Comparison of ENCODE assay signal across 12 cellular contexts in the genomic region with DNA sequence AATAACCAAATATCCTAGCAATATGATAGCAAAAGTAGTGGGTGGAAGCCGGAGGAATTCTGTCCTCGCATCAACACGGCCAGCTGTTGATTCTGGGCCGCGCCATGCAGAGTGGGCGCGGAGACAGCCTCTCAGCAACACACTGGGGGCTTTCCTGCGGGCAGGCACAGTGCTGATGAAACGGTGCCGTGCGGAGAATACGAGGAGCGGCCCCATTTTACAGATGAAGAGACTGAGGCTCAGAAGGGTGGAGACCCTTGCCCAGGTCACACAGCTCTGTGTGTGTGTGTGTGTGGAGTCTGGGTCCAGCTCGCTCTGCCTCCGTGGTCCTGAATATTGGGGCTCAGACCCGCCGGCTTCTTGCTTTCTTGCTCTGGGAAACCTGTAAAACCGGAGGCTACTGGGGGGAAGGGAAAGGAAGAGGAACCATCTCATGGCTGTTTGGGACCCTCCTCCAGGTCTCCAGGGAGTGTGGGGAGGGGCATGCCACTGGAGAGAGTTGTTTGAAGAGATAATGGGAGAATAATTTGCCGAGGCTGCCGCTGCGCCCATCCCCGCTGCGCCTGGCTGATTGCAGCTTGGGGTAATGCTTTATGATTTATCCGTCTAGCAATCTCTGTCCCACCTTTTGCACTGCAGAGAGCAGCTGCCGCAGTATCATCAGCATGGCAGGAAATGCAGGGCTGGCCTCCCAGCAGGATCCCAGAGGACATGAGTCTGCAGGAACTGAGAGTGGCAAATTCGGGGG. TPM values are rescaled to one million over a fixed set of nuclear protein-coding genes. Genes with fewer than 3 reads are reported as not detected.
A peak's percentile ranks its signal among the peaks of the same experiment; 100 is the strongest.
DNase-seq lines count a peak whose midpoint lies in the region; TF ChIP-seq lines count a peak whose summit lies in the region.
"Had no signal": no experiment of that assay in that cellular context is flagged by ENCODE, and none has a peak within 500 bp of the region (broad histone marks: within the 10 kb centered on the region; RNA-seq: fewer than 3 reads in every experiment).

No MANE protein-coding gene starts in this region.

- no peaks in the 10 kb centered on the region for H3F3A ChIP-seq in neural cell (ENCODE audit: insufficient read depth, low read length, poor library complexity, severe bottlenecking)
- H3F3A ChIP-seq in MM.1S (ENCODE audit: insufficient read depth, low read length), result no peaks in the 10 kb centered on the region

- peak; percentile 20 for TF ChIP-seq RAD21 in neural cell (conservative IDR thresholded peaks at IDR 0.05)

- peak overlapping the region in 1 of 5 experiments; percentile 2 for H3K4me3 Mint-ChIP-seq in brain
- H3K4me3 Mint-ChIP-seq in Calu3 (ENCODE audit: low read depth, unreplicated experiment), result no peak overlapping the region

- WGBS in ovary, 3 donors, result 36 to 65% (median 46%) methylated on average over 26 of the region's 26 CpGs

- H4K20me1 ChIP-seq in BLaER1, result peaks cover 71% of the 10 kb centered on the region
- H4K20me1 ChIP-seq in neural cell (ENCODE audit: insufficient read depth), result no peaks in the 10 kb centered on the region
- no peaks in the 10 kb centered on the region for H4K20me1 ChIP-seq in MM.1S (ENCODE audit: insufficient read depth, low read length)

- H3K4me1 ChIP-seq in BLaER1 (peaks cover 56% of the 10 kb centered on the region), MM.1S (ENCODE audit: low read length) (no peaks in the 10 kb centered on the region), ovary (ENCODE audit: insufficient read depth) (peaks cover 10% of the 10 kb centered on the region)

- no peak for TF ChIP-seq CTCF in brain (conservative IDR thresholded peaks at IDR 0.05)
- no peak for TF ChIP-seq CTCF in neural cell (IDR thresholded peaks at IDR 0.05; ENCODE audit: poor library complexity, severe bottlenecking)
- no peak for TF ChIP-seq CTCF in MM.1S (IDR thresholded peaks at IDR 0.05; ENCODE audit: low read length)
- TF ChIP-seq CTCF in ovary (IDR thresholded peaks at IDR 0.05), result no peak
- no peak for TF ChIP-seq CTCF in Calu3 (IDR thresholded peaks at IDR 0.05; ENCODE audit: unreplicated experiment)

- H3K36me3 ChIP-seq in BLaER1, result peaks cover 4% of the 10 kb centered on the region; the same call in 1 of the 2 replicates
- H3K36me3 ChIP-seq in neural cell (ENCODE audit: insufficient read depth, low read length), result no peaks in the 10 kb centered on the region
- H3K36me3 ChIP-seq in MM.1S (replicated peaks; ENCODE audit: insufficient read depth, low read length), result no peaks in the 10 kb centered on the region
- no peaks in the 10 kb centered on the region for H3K36me3 ChIP-seq in ovary
- H3K36me3 ChIP-seq: neutrophil had no signal

- no peaks in the 10 kb centered on the region for H3K9me3 ChIP-seq in BLaER1
- H3K9me3 ChIP-seq in neural cell (ENCODE audit: low read length), result no peaks in the 10 kb centered on the region
- H3K9me3 ChIP-seq in MM.1S (replicated peaks; ENCODE audit: insufficient read depth, low read length), result no peaks in the 10 kb centered on the region
- no peaks in the 10 kb centered on the region for H3K9me3 ChIP-seq in ovary
- H3K9me3 ChIP-seq: neutrophil had no signal

- H3K4me1 Mint-ChIP-seq in brain (peaks cover 35% of the 10 kb centered on the region), Calu3 (ENCODE audit: low read depth, unreplicated experiment) (no peaks in the 10 kb centered on the region)

- H3K79me2 ChIP-seq in neural cell (replicated peaks; ENCODE audit: insufficient read depth, low read length) (no peaks in the 10 kb centered on the region), MM.1S (ENCODE audit: low read length) (no peaks in the 10 kb centered on the region)

- DNase-seq in NCI-H1694 treated with DMSO at 0.1 percent for 48 hours (lab: John Stamatoyannopoulos, UW), result peak; percentile 22
- DNase-seq in islet precursor cell, result no peak
- no peak for DNase-seq in MM.1S
- no peak for DNase-seq in ovary
- DNase-seq in Calu3, result no peak
- DNase-seq: left colon; NK-92 treated with Interleukin-12 subunit alpha and Interleukin-12 subunit beta, amount 100 ng/mL, for 24 hours had no signal

- no peaks in the 10 kb centered on the region for H3K9me2 ChIP-seq in neural cell (ENCODE audit: insufficient read depth, low read length)
- H3K9me2 ChIP-seq in MM.1S (replicated peaks; ENCODE audit: insufficient read depth, low read length), result no peaks in the 10 kb centered on the region

- no peak for TF ChIP-seq POLR2A in ovary (IDR thresholded peaks at IDR 0.05)

- H3K9ac ChIP-seq in BLaER1, result peak overlapping the region; percentile 4; the same call in 1 of the 2 replicates
- peak overlapping the region; percentile 44 for H3K9ac ChIP-seq in neural cell (ENCODE audit: low read length)
- H3K9ac ChIP-seq in MM.1S (ENCODE audit: low read length), result no peak overlapping the region

- H3K36me3 Mint-ChIP-seq in brain, result peaks cover 22% of the 10 kb centered on the region
- no peaks in the 10 kb centered on the region for H3K36me3 Mint-ChIP-seq in Calu3 (ENCODE audit: insufficient read depth, unreplicated experiment)

- H2AFZ ChIP-seq in neural cell (ENCODE audit: low read depth, low read length) (no peak overlapping the region), MM.1S (ENCODE audit: low read length) (no peak overlapping the region)

- H3K27me3 Mint-ChIP-seq in brain, result peaks cover 3% of the 10 kb centered on the region
- H3K27me3 Mint-ChIP-seq in Calu3 (ENCODE audit: unreplicated experiment), result no peaks in the 10 kb centered on the region

- intact Hi-C loops in ovary (cut with DNase I) (no loop called here), Calu3 (cut with micrococcal nuclease; ENCODE audit: unreplicated experiment) (no loop called here)

- H3K27me3 ChIP-seq in BLaER1, result no peaks in the 10 kb centered on the region
- H3K27me3 ChIP-seq in neural cell (ENCODE audit: insufficient read depth, low read depth, low read length), result no peaks in the 10 kb centered on the region
- peaks cover 93% of the 10 kb centered on the region for H3K27me3 ChIP-seq in MM.1S (replicated peaks; ENCODE audit: insufficient read depth, low read length)
- no peaks in the 10 kb centered on the region for H3K27me3 ChIP-seq in ovary

- BruUV-seq in Calu3 (replicated peaks; lab: Mats Ljungman, UMichigan), result no TSS peak

- H3K4me2 ChIP-seq in BLaER1 (peak overlapping the region; percentile 79), neural cell (ENCODE audit: low read length) (no peak overlapping the region), MM.1S (ENCODE audit: low read depth, low read length) (no peak overlapping the region)

- H3K9me3 Mint-ChIP-seq in brain, result peaks cover 0 to 2% (median 0%) of the 10 kb centered on the region in 5 experiments
- no peaks in the 10 kb centered on the region for H3K9me3 Mint-ChIP-seq in Calu3 (ENCODE audit: low read depth, unreplicated experiment)

- H3K27ac ChIP-seq in BLaER1 (peak overlapping the region; percentile 41; the same call in 1 of the 2 replicates), neural cell (ENCODE audit: low read length) (peak overlapping the region; percentile 52), MM.1S (ENCODE audit: low read length) (no peak overlapping the region), ovary (no peak overlapping the region)
- H3K27ac ChIP-seq: neutrophil had no signal

- CTCF ChIA-PET in Calu3 (lab: Charles Lee), result interaction anchor here (0.8 kb wide), 1 partner anchor 11 kb away, joined by 3 read pairs; no protein-coding TSS in a partner anchor

- TF ChIP-seq EP300 in neural cell (conservative IDR thresholded peaks at IDR 0.05; ENCODE audit: poor library complexity, severe bottlenecking) (peak; percentile 60), ovary (IDR thresholded peaks at IDR 0.05) (no peak)

- H3K27ac Mint-ChIP-seq in brain (peak overlapping the region; percentile 33 to 89 (median 85)), Calu3 (ENCODE audit: unreplicated experiment) (no peak overlapping the region)

- H3K4me3 ChIP-seq in BLaER1, result no peak overlapping the region
- H3K4me3 ChIP-seq in neural cell (ENCODE audit: low read length), result peak overlapping the region; percentile 38
- no peak overlapping the region for H3K4me3 ChIP-seq in MM.1S (ENCODE audit: low read length)
- no peak overlapping the region for H3K4me3 ChIP-seq in ovary

TF ChIP-seq in neural cell, 6 proteins besides CTCF, POLR2A, EP300 and RAD21:
- TF ChIP-seq POLR2AphosphoS5 (IDR thresholded peaks at IDR 0.05) (peak; percentile 69), SMC3 (conservative IDR thresholded peaks at IDR 0.05; ENCODE audit: poor library complexity) (peak; percentile 11), REST (IDR thresholded peaks at IDR 0.05; ENCODE audit: borderline replicate concordance) (no peak)

RNA-seq across cellular contexts. Expression of gene NCS1, which starts 36.6 kb away (rescaled TPM):
- polyA plus RNA-seq in brain (ENCODE audit: insufficient read depth, low read depth, low replicate concordance) (120 TPM), neural cell (73.3 and 82.1 TPM in 2 replicates), ovary (10 to 100 TPM in 1 of 2 donors, 1 to 10 TPM in 1; 8.1 to 15.5 TPM)
- 135 and 153 TPM in 2 replicates for polyA minus RNA-seq in neural cell
- total RNA-seq in ovary (10 to 100 TPM in 6 of 7 donors, 1 to 10 TPM in 1; 3.6 to 46.7 (median 29.5) TPM), Calu3 (2022) (14.4 and 16.1 TPM in 2 replicates)

RNA-seq across cellular contexts. Expression of gene HMCN2, which starts 56.8 kb away (rescaled TPM):
- polyA plus RNA-seq in brain (ENCODE audit: insufficient read depth, low read depth, low replicate concordance) (0.34 TPM), neural cell (0.18 and 1.7 TPM in 2 replicates), ovary (1 to 10 TPM in 1 of 2 donors, under 1 TPM in 1; 0.98 to 1.5 TPM)
- polyA minus RNA-seq in neural cell, result 0.24 and 0.35 TPM in 2 replicates
- total RNA-seq in ovary (1 to 10 TPM in 3 of 7 donors, under 1 TPM in 4; 0.12 to 4.2 (median 0.96) TPM), Calu3 (2022) (0.32 TPM in 1 of 2 replicates, not detected in the other)
- total RNA-seq: SK-MEL-5 had no signal

Comparison
In these comparisons a context has a peak if more than half of its experiments do, and no peak if none do; other contexts are left out.
1. H3K27ac ChIP-seq: peak in BLaER1 (single experiment) and neural cell (single experiment); none in MM.1S (single experiment) and ovary (0 of 2).